ENCODE assay signal across 22 cellular contexts in the genomic region with DNA sequence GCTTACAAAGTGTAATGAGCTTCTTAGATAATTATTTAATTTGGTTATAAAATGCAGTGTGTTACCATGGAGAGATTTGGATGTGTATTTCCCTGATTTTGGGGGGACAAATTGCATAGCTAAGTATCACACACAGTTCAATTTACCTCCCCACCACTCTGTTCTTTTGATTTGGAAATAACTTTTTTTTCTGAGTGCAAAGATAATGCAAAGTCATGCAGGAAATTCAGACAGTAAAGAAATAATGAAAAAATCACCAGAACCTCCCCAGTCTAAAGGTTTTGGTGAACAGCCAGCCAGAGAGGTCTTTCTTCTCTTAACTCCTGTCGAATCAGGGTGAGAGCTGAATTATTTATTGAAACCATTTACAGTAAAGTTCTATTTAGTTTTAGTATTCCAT.
"Had no signal": no experiment of that assay in that cellular context is flagged by ENCODE, and none has a peak within 500 bp of the region (broad histone marks: within the 10 kb centered on the region; RNA-seq: fewer than 3 reads in every experiment).

No MANE protein-coding gene starts in this region.

- H3K27ac ChIP-seq: brain microvascular endothelial cell, lower lobe of right lung, prostate gland, spleen, thoracic aorta had no signal

- ATAC-seq: activated naive CD4-positive, alpha-beta T cell treated with anti-CD3 and anti-CD28 coated beads, Interleukin-2, amount 50 U/mL, for 72 hours; left lobe of liver; lower lobe of right lung; mucosa of descending colon had no signal

- FAIRE-seq: TTC549 had no signal

- H3K9me3 Mint-ChIP-seq: activated naive CD4-positive, alpha-beta T cell treated with anti-CD3 and anti-CD28 coated beads, Interleukin-2, amount 50 U/mL, for 72 hours; dendritic cell treated with granulocyte-macrophage colony-stimulating factor and Interleukin-4, amounts not matched to agents 40 ng/mL and 50 ng/mL, for 4 days; type B pancreatic cell had no signal

- H3K9me3 ChIP-seq: lower lobe of right lung, mucosa of descending colon, prostate gland, spleen, thoracic aorta had no signal

- H3K36me3 ChIP-seq: brain microvascular endothelial cell, lower lobe of right lung, prostate gland, spleen, thoracic aorta had no signal

- H3K36me3 Mint-ChIP-seq: immature natural killer cell had no signal

- H3K4me3 Mint-ChIP-seq: dendritic cell treated with granulocyte-macrophage colony-stimulating factor and Interleukin-4, amounts not matched to agents 40 ng/mL and 50 ng/mL, for 4 days; immature natural killer cell; type B pancreatic cell had no signal

- DNase-seq: activated gamma-delta T cell treated with Interleukin-2 at 50 U/mL for 16 hours; activated T-cell treated with anti-CD3 and anti-CD28 coated beads, Interleukin-2, amount 50 U/mL, for 1 hour; aorta; brain microvascular endothelial cell; caudate nucleus; effector CD4-positive, alpha-beta T cell; erythroblast; foreskin fibroblast; immature natural killer cell; lower lobe of right lung; mesendoderm; mucosa of descending colon; spleen; stimulated activated CD4-positive, alpha-beta T cell treated with anti-CD3 and anti-CD28 coated beads, Interleukin-4, amount 100 ng/mL, for 1 hour; stimulated activated naive CD4-positive, alpha-beta T cell had no signal

- H3K4me1 ChIP-seq: prostate gland had no signal

- H3K4me3 ChIP-seq: lower lobe of right lung, mucosa of descending colon, prostate gland, spleen, thoracic aorta had no signal

- H3K27ac Mint-ChIP-seq: activated naive CD4-positive, alpha-beta T cell treated with anti-CD3 and anti-CD28 coated beads, Interleukin-2, amount 50 U/mL, for 72 hours; dendritic cell treated with granulocyte-macrophage colony-stimulating factor and Interleukin-4, amounts not matched to agents 40 ng/mL and 50 ng/mL, for 4 days; immature natural killer cell; type B pancreatic cell had no signal
